ENCODE assay signal across 16 cellular contexts in genomic region chr12:54041097-54041690, GRCh38. TPM values are rescaled to one million over a fixed set of nuclear protein-coding genes. Genes with fewer than 3 reads are reported as not detected.
"Had no signal": no experiment of that assay in that cellular context is flagged by ENCODE, and none has a peak within 500 bp of the region (broad histone marks: within the 10 kb centered on the region; RNA-seq: fewer than 3 reads in every experiment).

No MANE protein-coding gene starts in this region.

- H3K9me3 ChIP-seq: sigmoid colon, suprapubic skin, thyroid gland had no signal

- H3K4me1 ChIP-seq: sigmoid colon had no signal

- H3K79me2 ChIP-seq: hepatocyte had no signal

- H3K36me3 ChIP-seq: sigmoid colon, suprapubic skin, thyroid gland had no signal

- H3K4me2 ChIP-seq: hepatocyte had no signal

- DNase-seq: cerebellar nuclear complex; foreskin keratinocyte; left colon; naive B cell; posterior cingulate gyrus; sigmoid colon; stimulated activated naive CD4-positive, alpha-beta T cell; thyroid gland had no signal

- H3K27ac ChIP-seq: foreskin keratinocyte, hepatocyte, sigmoid colon, skin epidermis, suprapubic skin, thyroid gland had no signal

- H2AFZ ChIP-seq: hepatocyte had no signal

- H3K4me3 ChIP-seq: hepatocyte, sigmoid colon, skin epidermis, suprapubic skin, thyroid gland had no signal

- ATAC-seq: foreskin keratinocyte, left colon had no signal

RNA-seq across cellular contexts. Expression of gene HOXC5, which starts 8.3 kb away (rescaled TPM):
- total RNA-seq: left colon, liver, lung microvascular endothelial cell, osteocyte, pulmonary artery endothelial cell had no signal
- polyA plus RNA-seq: liver, neural cell had no signal

RNA-seq across cellular contexts. Expression of gene HOXC4, which starts 12.4 kb away (rescaled TPM):
- total RNA-seq: liver, lung microvascular endothelial cell, osteocyte, pulmonary artery endothelial cell had no signal
- polyA plus RNA-seq: neural cell had no signal

RNA-seq across cellular contexts. Expression of gene HOXC6, which starts 13.0 kb away (rescaled TPM):
- total RNA-seq: left colon, lung microvascular endothelial cell, osteocyte, pulmonary artery endothelial cell, sigmoid colon, thyroid gland had no signal
- polyA plus RNA-seq: liver, neural cell, sigmoid colon had no signal

RNA-seq across cellular contexts. Expression of gene HOXC8, which starts 32.4 kb away (rescaled TPM):
- total RNA-seq: left colon, liver, lung microvascular endothelial cell, osteocyte, pulmonary artery endothelial cell, sigmoid colon, thyroid gland had no signal
- polyA plus RNA-seq: liver, neural cell had no signal

RNA-seq across cellular contexts. Expression of gene HOXC9, which starts 41.2 kb away (rescaled TPM):
- total RNA-seq: left colon, liver, lung microvascular endothelial cell, osteocyte, pulmonary artery endothelial cell, sigmoid colon had no signal
- polyA plus RNA-seq: liver, neural cell had no signal
